8 cellular contexts compared by ENCODE assay signal in genomic region chr12:54394281-54394719, GRCh38. TPM values are rescaled to one million over a fixed set of nuclear protein-coding genes. Genes with fewer than 3 reads are reported as not detected.
A peak's percentile ranks its signal among the peaks of the same experiment; 100 is the strongest.
DNase-seq lines count a peak whose midpoint lies in the region; ATAC-seq, FAIRE-seq and TF ChIP-seq lines count a peak whose summit lies in the region.

No MANE protein-coding gene starts in this region.

- intact Hi-C loops in heart left ventricle (cut with DNase I) = no loop called here

- no peak overlapping the region for H3K9ac ChIP-seq in BLaER1

- 54 to 64% (median 63%) methylated on average over 4 of the region's 4 CpGs for WGBS in heart left ventricle, 4 donors

- H3K4me1 ChIP-seq in BLaER1 = peaks cover 63% of the 10 kb centered on the region
- H3K4me1 ChIP-seq in heart left ventricle = peaks cover 0 to 35% (median 9%) of the 10 kb centered on the region in 12 donors

- H3K27ac ChIP-seq in BLaER1 (no peak overlapping the region), heart left ventricle (peak overlapping the region in 2 of 12 donors; percentile 23 to 25)

- H3K4me3 ChIP-seq in BLaER1 (no peak overlapping the region), heart left ventricle (no peak overlapping the region), retinal pigment epithelial cell (ENCODE audit: low read length) (no peak overlapping the region)

- TF ChIP-seq POLR2A in heart left ventricle (IDR thresholded peaks at IDR 0.05) = no peak

- peaks cover 33% of the 10 kb centered on the region; the same call in 1 of the 2 replicates for H4K20me1 ChIP-seq in BLaER1

- H3K36me3 ChIP-seq in BLaER1 (peaks cover 63% of the 10 kb centered on the region), heart left ventricle (peaks cover 0 to 58% (median 49%) of the 10 kb centered on the region in 9 donors)

- TF ChIP-seq CTCF in heart left ventricle (IDR thresholded peaks at IDR 0.05) = peak; percentile 47 to 77 (median 70)
- peak; percentile 81 for TF ChIP-seq CTCF in retinal pigment epithelial cell (conservative IDR thresholded peaks at IDR 0.05; ENCODE audit: low read depth, low read length)
- TF ChIP-seq CTCF in omental fat pad (IDR thresholded peaks at IDR 0.05) = no peak

- peaks cover 59% of the 10 kb centered on the region for H3K36me3 Mint-ChIP-seq in activated T-helper 17 cell treated with anti-CD3 and anti-CD28 coated beads, Interleukin-2, amount 50 U/mL, for 72 hours (ENCODE audit: low read depth)

- peak overlapping the region; percentile 86 for H3K4me2 ChIP-seq in BLaER1

- H3K9me3 ChIP-seq in BLaER1 = no peaks in the 10 kb centered on the region
- no peaks in the 10 kb centered on the region for H3K9me3 ChIP-seq in heart left ventricle

- peak overlapping the region; percentile 5 for H3K4me3 Mint-ChIP-seq in activated T-helper 17 cell treated with anti-CD3 and anti-CD28 coated beads, Interleukin-2, amount 50 U/mL, for 72 hours

- no peaks in the 10 kb centered on the region for H3K9me3 Mint-ChIP-seq in activated T-helper 17 cell treated with anti-CD3 and anti-CD28 coated beads, Interleukin-2, amount 50 U/mL, for 72 hours

- no peak for DNase-seq in GM18507 (ENCODE audit: extremely low spot score, insufficient read length, low read depth)
- DNase-seq in NCI-H510A (lab: John Stamatoyannopoulos, UW) = peak; percentile 21
- DNase-seq in heart left ventricle = peak in 1 of 5 donors; percentile 58
- DNase-seq in retinal pigment epithelial cell (ENCODE audit: low read depth) = no peak
- no peak for DNase-seq in omental fat pad (ENCODE audit: low spot score)

- no peaks in the 10 kb centered on the region for H3K27me3 Mint-ChIP-seq in activated T-helper 17 cell treated with anti-CD3 and anti-CD28 coated beads, Interleukin-2, amount 50 U/mL, for 72 hours

- peak overlapping the region; percentile 72 for H3K27ac Mint-ChIP-seq in activated T-helper 17 cell treated with anti-CD3 and anti-CD28 coated beads, Interleukin-2, amount 50 U/mL, for 72 hours

- ATAC-seq in activated T-helper 17 cell treated with anti-CD3 and anti-CD28 coated beads, Interleukin-2, amount 50 U/mL, for 72 hours (replicated peaks) = peak; percentile 30
- ATAC-seq in heart left ventricle (peak in 3 of 4 donors; percentile 5 to 40 (median 37)), omental fat pad (ENCODE audit: low FRiP score) (no peak), GM21526 (IDR thresholded peaks at IDR 0.05; ENCODE audit: low FRiP score, unreplicated experiment) (no peak)

- peak; percentile 29 for FAIRE-seq in GM18507 (lab: Jason Lieb, UNC)

- no peaks in the 10 kb centered on the region for H3K27me3 ChIP-seq in BLaER1
- H3K27me3 ChIP-seq in heart left ventricle = no peaks in the 10 kb centered on the region

- H3K4me1 Mint-ChIP-seq in activated T-helper 17 cell treated with anti-CD3 and anti-CD28 coated beads, Interleukin-2, amount 50 U/mL, for 72 hours = peaks cover 27% of the 10 kb centered on the region

RNA-seq across cellular contexts. Expression of gene ZNF385A, which starts 9.8 kb away (rescaled TPM):
- total RNA-seq in activated T-helper 17 cell treated with anti-CD3 and anti-CD28 coated beads, Interleukin-2, amount 50 U/mL, for 72 hours = 1 to 10 TPM in 1 of 2 donors, under 1 TPM in 1; 0.48 to 2.6 TPM
- total RNA-seq in heart left ventricle (10 to 100 TPM in 4 of 9 donors, 1 to 10 TPM in 5; 3.6 to 22.7 (median 6.7) TPM), omental fat pad (10 to 100 TPM in 3 of 4 donors, 1 to 10 TPM in 1; 9.5 to 36.3 (median 21.8) TPM)
- 1 to 10 TPM; 5.3 TPM for polyA plus RNA-seq in heart left ventricle

RNA-seq across cellular contexts. Expression of gene ITGA5, which starts 24.8 kb away (rescaled TPM):
- 100 to 1,000 TPM in 1 of 2 donors, 10 to 100 TPM in 1; 29.9 to 211 TPM for total RNA-seq in activated T-helper 17 cell treated with anti-CD3 and anti-CD28 coated beads, Interleukin-2, amount 50 U/mL, for 72 hours
- 100 to 1,000 TPM in 2 of 9 donors, 10 to 100 TPM in 7; 41.6 to 128 (median 55.0) TPM for total RNA-seq in heart left ventricle
- 100 to 1,000 TPM in 1 of 2 donors, 10 to 100 TPM in 1; 33.2 to 301 TPM for polyA plus RNA-seq in heart left ventricle
- total RNA-seq in omental fat pad = 100 to 1,000 TPM in 2 of 4 donors, 10 to 100 TPM in 2; 76.9 to 292 (median 118) TPM

RNA-seq across cellular contexts. Expression of gene GPR84, which starts 30.0 kb away (rescaled TPM):
- total RNA-seq in activated T-helper 17 cell treated with anti-CD3 and anti-CD28 coated beads, Interleukin-2, amount 50 U/mL, for 72 hours = 1 to 10 TPM in 1 of 2 donors, under 1 TPM in 1; 0.24 to 2.2 TPM
- total RNA-seq in heart left ventricle = 1 to 10 TPM in 2 of 9 donors, under 1 TPM in 2, not detected in 5; 0.21 to 4.4 (median 0.94) TPM
- under 1 TPM in 1 of 2 donors, not detected in 1; 0.37 TPM for polyA plus RNA-seq in heart left ventricle
- 1 to 10 TPM in 3 of 4 donors, not detected in 1; 1.0 to 3.5 (median 2.9) TPM for total RNA-seq in omental fat pad

Comparison
In these comparisons a context has a peak if more than half of its experiments do, and no peak if none do; other contexts are left out.
1. ATAC-seq: peak in activated T-helper 17 cell treated with anti-CD3 and anti-CD28 coated beads, Interleukin-2, amount 50 U/mL, for 72 hours (single experiment) and heart left ventricle (3 of 4); none in omental fat pad (single experiment) and GM21526 (single experiment).
2. CTCF ChIP-seq: peak in heart left ventricle (12 of 12) and retinal pigment epithelial cell (single experiment); none in omental fat pad (0 of 3).